ENCODE assay signal across 1 cellular context in genomic region chr5:892390-893136, GRCh38.
A peak's percentile ranks its signal among the peaks of the same experiment; 100 is the strongest.
TF ChIP-seq lines count a peak whose summit lies in the region.

BRD9 (minus strand) TSS chr5:892801; CDS start chr5:892657, 144 bp downstream.
TRIP13 (plus strand) TSS chr5:892884; CDS start chr5:892999, 115 bp downstream.

TF ChIP-seq in HCT116, 20 proteins besides CTCF, POLR2A, EP300 and RAD21 (continued from another document):
- peak; percentile 60 for TF ChIP-seq ZBTB33 (IDR thresholded peaks at IDR 0.05; ENCODE audit: extremely low read depth, insufficient replicate concordance, low read length)
- TF ChIP-seq YY1 (IDR thresholded peaks at IDR 0.05; ENCODE audit: extremely low read depth, insufficient replicate concordance, low read depth, low read length) = no peak
- no peak for TF ChIP-seq JUND (IDR thresholded peaks at IDR 0.05)
- peak; percentile 77 for TF ChIP-seq POLR2AphosphoS5 (IDR thresholded peaks at IDR 0.05; ENCODE audit: low read depth, low read length)
- TF ChIP-seq SIN3A (IDR thresholded peaks at IDR 0.05; ENCODE audit: low read depth) = peak; percentile 85
